ENCODE assay signal across 12 cellular contexts in the genomic region with DNA sequence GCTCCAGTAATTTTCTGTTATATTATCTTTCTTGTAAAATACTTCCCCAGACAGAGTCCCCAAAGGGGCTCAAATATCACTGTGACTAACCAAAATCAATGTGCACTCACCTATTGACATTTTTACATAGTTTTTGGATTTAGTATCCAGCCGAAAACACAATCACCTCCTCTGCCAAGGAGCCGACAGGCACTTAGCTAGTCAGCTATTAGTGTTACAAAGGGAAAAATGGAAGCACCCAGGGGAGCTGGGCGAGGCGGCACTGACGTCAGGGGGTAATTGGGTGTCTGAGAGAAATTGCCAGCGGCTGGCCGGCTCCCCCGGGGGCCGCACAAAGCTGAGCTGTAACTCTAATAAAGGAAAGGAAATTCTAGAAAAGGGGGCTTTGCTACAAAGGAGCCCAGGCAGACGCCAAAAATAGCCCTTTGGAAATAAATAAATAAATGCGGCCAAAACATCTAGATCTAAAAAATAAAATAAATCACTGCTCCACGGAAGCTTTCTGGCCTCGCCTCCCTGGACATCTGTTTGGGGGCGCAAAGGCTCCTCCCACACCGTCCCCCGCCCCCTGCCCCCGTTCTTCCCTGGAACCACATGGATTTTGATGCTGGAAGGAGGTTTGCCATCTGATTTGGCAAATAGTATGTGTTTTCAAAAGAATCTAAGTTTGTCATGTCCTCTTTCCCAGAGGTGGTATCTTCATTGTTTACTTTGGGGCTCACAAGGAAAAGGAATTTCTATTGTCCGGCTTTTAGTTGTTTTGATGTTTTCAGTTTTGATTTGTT.
A peak's percentile ranks its signal among the peaks of the same experiment; 100 is the strongest.
DNase-seq lines count a peak whose midpoint lies in the region; ATAC-seq, FAIRE-seq and TF ChIP-seq lines count a peak whose summit lies in the region.
"Had no signal": no experiment of that assay in that cellular context is flagged by ENCODE, and none has a peak within 500 bp of the region (broad histone marks: within the 10 kb centered on the region; RNA-seq: fewer than 3 reads in every experiment).

No MANE protein-coding gene starts in this region.

- peak; percentile 33 to 57 for ATAC-seq in right cardiac atrium
- no peak for ATAC-seq in stimulated activated memory B cell treated with anti-CD40 and anti-IgM and Interleukin-4, amounts not matched to agents 10 μg/mL and 1 μg/mL and 100 μg/mL, for 72 hours
- ATAC-seq in HG02759 (IDR thresholded peaks at IDR 0.05; ENCODE audit: unreplicated experiment): no peak
- ATAC-seq: activated naive CD8-positive, alpha-beta T cell treated with anti-CD3 and anti-CD28 coated beads, Interleukin-2, amount 50 U/mL, for 24 hours; foreskin keratinocyte had no signal

- WGBS in right cardiac atrium: 33% methylated on average over 18 of the region's 18 CpGs
- WGBS in stomach, 5 donors: 45 to 72% (median 62%) methylated on average over 18 of the region's 18 CpGs

- CTCF ChIA-PET in PC-9 (lab: Charles Lee): no interaction called here

- POLR2A ChIA-PET in PC-9 (lab: Charles Lee; ENCODE audit: unreplicated experiment): no interaction called here

- no peak overlapping the region for H3K4me3 Mint-ChIP-seq in stimulated activated memory B cell treated with anti-CD40 and anti-IgM and Interleukin-4, amounts not matched to agents 10 μg/mL and 1 μg/mL and 100 μg/mL, for 72 hours
- H3K4me3 Mint-ChIP-seq: activated naive CD8-positive, alpha-beta T cell treated with anti-CD3 and anti-CD28 coated beads, Interleukin-2, amount 50 U/mL, for 24 hours had no signal

- H3F3A ChIP-seq in PC-9 (ENCODE audit: insufficient read depth, low read depth): no peaks in the 10 kb centered on the region

- H3K4me3 ChIP-seq in HUES48 (ENCODE audit: low read depth, low read length): no peak overlapping the region
- peak overlapping the region; percentile 52 for H3K4me3 ChIP-seq in adipocyte (ENCODE audit: low read length)
- H3K4me3 ChIP-seq in right cardiac atrium (ENCODE audit: low read length): no peak overlapping the region
- H3K4me3 ChIP-seq in stomach: no peak overlapping the region
- no peak overlapping the region for H3K4me3 ChIP-seq in PC-9

- H3K4me2 ChIP-seq in PC-9: no peak overlapping the region

- TF ChIP-seq CTCF in stomach (IDR thresholded peaks at IDR 0.05) (no peak), PC-9 (conservative IDR thresholded peaks at IDR 0.05) (no peak)

- H3K4me1 Mint-ChIP-seq in stimulated activated memory B cell treated with anti-CD40 and anti-IgM and Interleukin-4, amounts not matched to agents 10 μg/mL and 1 μg/mL and 100 μg/mL, for 72 hours: no peaks in the 10 kb centered on the region
- H3K4me1 Mint-ChIP-seq: activated naive CD8-positive, alpha-beta T cell treated with anti-CD3 and anti-CD28 coated beads, Interleukin-2, amount 50 U/mL, for 24 hours had no signal

- no peak for TF ChIP-seq POLR2A in stomach (IDR thresholded peaks at IDR 0.05)

- DNase-seq in adipocyte (ENCODE audit: low read depth): no peak
- DNase-seq in right cardiac atrium: peak; percentile 85 to 93 (median 92)
- no peak for DNase-seq in stomach
- no peak for DNase-seq in PC-9
- DNase-seq in urothelium cell line (ENCODE audit: low spot score): no peak
- DNase-seq: activated CD4-positive, CD25-positive, alpha-beta regulatory T cell treated with anti-CD3 and anti-CD28 coated beads, Interleukin-2, amount 50 U/mL, for 72 hours; activated naive CD8-positive, alpha-beta T cell treated with anti-CD3 and anti-CD28 coated beads, Interleukin-2, amount 50 U/mL, for 24 hours; foreskin keratinocyte had no signal

- H3K36me3 ChIP-seq in HUES48 (ENCODE audit: control insufficient read depth, insufficient read depth, low read length) (no peaks in the 10 kb centered on the region), adipocyte (ENCODE audit: control insufficient read depth, insufficient read depth, low read length, severe bottlenecking) (no peaks in the 10 kb centered on the region), stomach (no peaks in the 10 kb centered on the region), PC-9 (ENCODE audit: low read depth) (no peaks in the 10 kb centered on the region)

- no peaks in the 10 kb centered on the region for H3K79me2 ChIP-seq in PC-9 (ENCODE audit: low read depth)

- no peak for TF ChIP-seq EP300 in stomach (IDR thresholded peaks at IDR 0.05)

- H3K9ac ChIP-seq in HUES48 (ENCODE audit: low read depth, low read length): peak overlapping the region; percentile 43; the same call in 1 of the 2 replicates
- H3K9ac ChIP-seq in adipocyte (ENCODE audit: low read length): peak overlapping the region; percentile 75

- H4K20me1 ChIP-seq in PC-9 (ENCODE audit: insufficient read depth): no peaks in the 10 kb centered on the region

- peaks cover 28% of the 10 kb centered on the region for H3K27me3 Mint-ChIP-seq in stimulated activated memory B cell treated with anti-CD40 and anti-IgM and Interleukin-4, amounts not matched to agents 10 μg/mL and 1 μg/mL and 100 μg/mL, for 72 hours

- H3K36me3 Mint-ChIP-seq in stimulated activated memory B cell treated with anti-CD40 and anti-IgM and Interleukin-4, amounts not matched to agents 10 μg/mL and 1 μg/mL and 100 μg/mL, for 72 hours: no peaks in the 10 kb centered on the region

- H3K27ac Mint-ChIP-seq in stimulated activated memory B cell treated with anti-CD40 and anti-IgM and Interleukin-4, amounts not matched to agents 10 μg/mL and 1 μg/mL and 100 μg/mL, for 72 hours: no peak overlapping the region
- H3K27ac Mint-ChIP-seq: activated naive CD8-positive, alpha-beta T cell treated with anti-CD3 and anti-CD28 coated beads, Interleukin-2, amount 50 U/mL, for 24 hours had no signal

- H3K4me1 ChIP-seq in HUES48 (ENCODE audit: control insufficient read depth, insufficient read depth, low read length): peaks cover 90% of the 10 kb centered on the region
- peaks cover 47% of the 10 kb centered on the region for H3K4me1 ChIP-seq in adipocyte (ENCODE audit: control insufficient read depth, insufficient read depth, low read length)
- H3K4me1 ChIP-seq in right cardiac atrium (ENCODE audit: control insufficient read depth, insufficient read depth, low read length): peaks cover 4% of the 10 kb centered on the region
- peaks cover 0 to 52% (median 28%) of the 10 kb centered on the region in 4 donors for H3K4me1 ChIP-seq in stomach
- no peaks in the 10 kb centered on the region for H3K4me1 ChIP-seq in PC-9 (replicated peaks; ENCODE audit: insufficient read depth)
- H3K4me1 ChIP-seq: foreskin keratinocyte had no signal

- no peak overlapping the region for H2AFZ ChIP-seq in PC-9

- H3K27me3 ChIP-seq in HUES48 (ENCODE audit: control insufficient read depth, insufficient read depth, low read length) (no peaks in the 10 kb centered on the region), adipocyte (replicated peaks; ENCODE audit: control insufficient read depth, insufficient read depth, low read length) (no peaks in the 10 kb centered on the region), right cardiac atrium (ENCODE audit: control insufficient read depth, insufficient read depth) (no peaks in the 10 kb centered on the region), stomach (peaks cover 0 to 24% (median 0%) of the 10 kb centered on the region in 3 donors), PC-9 (ENCODE audit: insufficient read depth, low read depth) (peaks cover 94% of the 10 kb centered on the region)
- H3K27me3 ChIP-seq: foreskin keratinocyte had no signal

- no peak for FAIRE-seq in urothelium cell line (lab: Jason Lieb, UNC)
- FAIRE-seq: D721Med had no signal

- BruUV-seq in PC-9 (replicated peaks; lab: Mats Ljungman, UMichigan): no TSS peak

- intact Hi-C loops in right cardiac atrium (cut with DNase I): no loop called here
- intact Hi-C loops in stomach (cut with DNase I; ENCODE audit: low total_unique reads): no loop called here
- intact Hi-C loops in PC-9 (cut with micrococcal nuclease; ENCODE audit: unreplicated experiment): no loop called here

- H3K9me3 Mint-ChIP-seq in stimulated activated memory B cell treated with anti-CD40 and anti-IgM and Interleukin-4, amounts not matched to agents 10 μg/mL and 1 μg/mL and 100 μg/mL, for 72 hours: no peaks in the 10 kb centered on the region
- H3K9me3 Mint-ChIP-seq: activated naive CD8-positive, alpha-beta T cell treated with anti-CD3 and anti-CD28 coated beads, Interleukin-2, amount 50 U/mL, for 24 hours had no signal

- no peaks in the 10 kb centered on the region for H3K9me2 ChIP-seq in PC-9 (ENCODE audit: insufficient read depth)

- H3K9me3 ChIP-seq in HUES48 (ENCODE audit: control insufficient read depth, insufficient read depth, low read length) (no peaks in the 10 kb centered on the region), adipocyte (ENCODE audit: control insufficient read depth, low read length) (no peaks in the 10 kb centered on the region), right cardiac atrium (ENCODE audit: control insufficient read depth, low read length) (no peaks in the 10 kb centered on the region), stomach (no peaks in the 10 kb centered on the region), PC-9 (ENCODE audit: insufficient read depth, low read depth) (no peaks in the 10 kb centered on the region)

- H3K27ac ChIP-seq in HUES48 (ENCODE audit: low read depth, low read length) (peak overlapping the region; percentile 94), right cardiac atrium (ENCODE audit: low read length) (peak overlapping the region; percentile 30), stomach (peak overlapping the region in 4 of 5 donors; percentile 2 to 74 (median 60)), PC-9 (no peak overlapping the region)
- H3K27ac ChIP-seq: foreskin keratinocyte had no signal

Comparison
In these comparisons a context has a peak if more than half of its experiments do, and no peak if none do; other contexts are left out.
1. DNase-seq: peak in right cardiac atrium (3 of 3); none in adipocyte (single experiment), stomach (single experiment), PC-9 (0 of 2) and urothelium cell line (single experiment).
2. ATAC-seq: peak in right cardiac atrium (2 of 2); none in stimulated activated memory B cell treated with anti-CD40 and anti-IgM and Interleukin-4, amounts not matched to agents 10 μg/mL and 1 μg/mL and 100 μg/mL, for 72 hours (single experiment) and HG02759 (single experiment).